Comparison of ENCODE assay signal across 1 cellular context in the genomic region with DNA sequence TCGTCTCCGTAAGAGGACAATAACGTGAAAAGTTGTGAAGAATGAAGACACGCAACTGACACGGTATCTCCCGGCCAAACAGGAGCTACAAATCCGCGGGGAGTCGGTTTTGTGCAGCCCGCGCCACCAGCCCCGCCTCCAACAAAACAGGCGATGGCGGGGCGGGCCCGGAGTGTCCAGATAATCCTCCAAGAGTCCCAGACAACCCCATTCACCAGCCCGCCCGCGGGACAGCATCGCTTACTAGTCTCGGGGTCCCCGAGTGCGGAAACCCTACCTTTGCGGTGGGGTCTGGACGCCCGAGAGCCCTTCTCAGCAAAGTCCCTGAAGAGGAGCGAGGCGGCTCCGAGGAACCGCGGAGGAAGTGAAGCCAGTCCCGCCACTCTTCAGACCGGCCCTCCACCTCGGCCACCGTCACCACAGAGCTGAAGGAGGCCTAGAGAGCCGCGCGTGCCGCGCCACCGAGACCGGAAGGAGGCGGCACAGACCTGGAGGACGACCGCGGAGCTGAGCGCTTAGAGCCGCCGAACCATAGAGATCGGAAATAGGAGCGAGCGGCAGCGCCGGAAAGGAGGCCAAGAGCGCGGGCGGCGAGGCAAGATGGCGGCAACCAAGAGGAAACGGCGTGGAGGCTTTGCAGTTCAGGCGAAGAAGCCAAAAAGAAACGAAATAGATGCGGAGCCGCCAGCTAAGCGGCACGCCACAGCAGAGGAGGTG.
A peak's percentile ranks its signal among the peaks of the same experiment; 100 is the strongest.
TF ChIP-seq lines count a peak whose summit lies in the region.

A gene with protein sequence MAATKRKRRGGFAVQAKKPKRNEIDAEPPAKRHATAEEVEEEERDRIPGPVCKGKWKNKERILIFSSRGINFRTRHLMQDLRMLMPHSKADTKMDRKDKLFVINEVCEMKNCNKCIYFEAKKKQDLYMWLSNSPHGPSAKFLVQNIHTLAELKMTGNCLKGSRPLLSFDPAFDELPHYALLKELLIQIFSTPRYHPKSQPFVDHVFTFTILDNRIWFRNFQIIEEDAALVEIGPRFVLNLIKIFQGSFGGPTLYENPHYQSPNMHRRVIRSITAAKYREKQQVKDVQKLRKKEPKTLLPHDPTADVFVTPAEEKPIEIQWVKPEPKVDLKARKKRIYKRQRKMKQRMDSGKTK (plus strand): TSS at position 573 of the 717 bp plus-strand sequence. CDS start 28 bp downstream, at position 601.
A gene with protein sequence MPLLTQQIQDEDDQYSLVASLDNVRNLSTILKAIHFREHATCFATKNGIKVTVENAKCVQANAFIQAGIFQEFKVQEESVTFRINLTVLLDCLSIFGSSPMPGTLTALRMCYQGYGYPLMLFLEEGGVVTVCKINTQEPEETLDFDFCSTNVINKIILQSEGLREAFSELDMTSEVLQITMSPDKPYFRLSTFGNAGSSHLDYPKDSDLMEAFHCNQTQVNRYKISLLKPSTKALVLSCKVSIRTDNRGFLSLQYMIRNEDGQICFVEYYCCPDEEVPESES (minus strand): TSS at position 366 of the 717 bp plus-strand sequence. CDS start 612 bp downstream, outside the sequence.

TF ChIP-seq in GM23338, 12 proteins besides CTCF, POLR2A, EP300 and RAD21 (continued from another document):
- TF ChIP-seq, protein P1, sequence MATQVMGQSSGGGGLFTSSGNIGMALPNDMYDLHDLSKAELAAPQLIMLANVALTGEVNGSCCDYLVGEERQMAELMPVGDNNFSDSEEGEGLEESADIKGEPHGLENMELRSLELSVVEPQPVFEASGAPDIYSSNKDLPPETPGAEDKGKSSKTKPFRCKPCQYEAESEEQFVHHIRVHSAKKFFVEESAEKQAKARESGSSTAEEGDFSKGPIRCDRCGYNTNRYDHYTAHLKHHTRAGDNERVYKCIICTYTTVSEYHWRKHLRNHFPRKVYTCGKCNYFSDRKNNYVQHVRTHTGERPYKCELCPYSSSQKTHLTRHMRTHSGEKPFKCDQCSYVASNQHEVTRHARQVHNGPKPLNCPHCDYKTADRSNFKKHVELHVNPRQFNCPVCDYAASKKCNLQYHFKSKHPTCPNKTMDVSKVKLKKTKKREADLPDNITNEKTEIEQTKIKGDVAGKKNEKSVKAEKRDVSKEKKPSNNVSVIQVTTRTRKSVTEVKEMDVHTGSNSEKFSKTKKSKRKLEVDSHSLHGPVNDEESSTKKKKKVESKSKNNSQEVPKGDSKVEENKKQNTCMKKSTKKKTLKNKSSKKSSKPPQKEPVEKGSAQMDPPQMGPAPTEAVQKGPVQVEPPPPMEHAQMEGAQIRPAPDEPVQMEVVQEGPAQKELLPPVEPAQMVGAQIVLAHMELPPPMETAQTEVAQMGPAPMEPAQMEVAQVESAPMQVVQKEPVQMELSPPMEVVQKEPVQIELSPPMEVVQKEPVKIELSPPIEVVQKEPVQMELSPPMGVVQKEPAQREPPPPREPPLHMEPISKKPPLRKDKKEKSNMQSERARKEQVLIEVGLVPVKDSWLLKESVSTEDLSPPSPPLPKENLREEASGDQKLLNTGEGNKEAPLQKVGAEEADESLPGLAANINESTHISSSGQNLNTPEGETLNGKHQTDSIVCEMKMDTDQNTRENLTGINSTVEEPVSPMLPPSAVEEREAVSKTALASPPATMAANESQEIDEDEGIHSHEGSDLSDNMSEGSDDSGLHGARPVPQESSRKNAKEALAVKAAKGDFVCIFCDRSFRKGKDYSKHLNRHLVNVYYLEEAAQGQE (IDR thresholded peaks at IDR 0.05; ENCODE audit: unreplicated experiment): peak; percentile 29
TF ChIP-seq in GM23338: peak in this region for 4.
